ENCODE assay signal across 1 cellular context in the genomic region with DNA sequence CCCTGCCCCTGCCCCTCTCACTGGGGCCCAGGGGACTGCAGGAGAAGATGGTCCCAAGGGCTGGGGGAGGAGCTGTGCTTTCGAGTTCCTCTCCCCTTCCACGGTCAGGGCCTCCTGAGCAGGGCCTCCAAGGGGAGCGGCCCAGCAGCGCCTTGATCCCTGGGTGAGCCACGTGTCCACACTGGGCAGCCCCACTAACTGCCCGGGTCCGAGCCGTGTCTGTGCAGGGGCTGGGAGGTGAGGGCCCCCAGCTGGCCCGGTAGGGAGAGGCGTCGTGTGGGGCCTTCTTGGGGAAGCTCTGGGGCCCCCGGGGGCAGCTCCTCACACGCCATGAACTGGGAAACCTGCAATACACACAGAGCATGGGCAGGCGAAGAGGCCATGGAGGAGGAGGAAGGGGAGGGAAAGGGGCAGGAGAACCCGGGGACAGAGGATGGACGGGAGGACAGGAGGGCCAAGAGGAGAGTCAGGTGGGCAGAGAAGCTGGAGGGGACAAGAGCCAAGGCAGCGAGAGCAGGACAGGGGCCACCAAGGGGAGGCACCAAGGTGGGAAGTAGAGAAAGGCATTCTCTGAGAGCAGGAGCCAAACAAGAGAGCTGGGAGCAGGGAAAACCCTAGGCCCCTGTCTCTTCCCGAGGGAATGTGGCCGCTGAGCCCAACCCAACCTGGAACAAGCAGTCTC.
TF ChIP-seq lines count a peak whose summit lies in the region.

No MANE protein-coding gene starts in this region.

TF ChIP-seq in IMR-90, 13 proteins besides CTCF, POLR2A, EP300 and RAD21 (continued from another document):
- TF ChIP-seq RCOR1 (IDR thresholded peaks at IDR 0.05; ENCODE audit: insufficient replicate concordance, low read length) (no peak), USF2 (IDR thresholded peaks at IDR 0.05; ENCODE audit: low read depth, low read length) (no peak), MAZ (IDR thresholded peaks at IDR 0.05; ENCODE audit: borderline replicate concordance, low read depth, low read length) (no peak), CEBPB (IDR thresholded peaks at IDR 0.05; ENCODE audit: low read depth, low read length) (no peak), MAFK (IDR thresholded peaks at IDR 0.05; ENCODE audit: low read depth, low read length) (no peak), CHD1 (IDR thresholded peaks at IDR 0.05; ENCODE audit: low read depth, low read length) (no peak), FOS (IDR thresholded peaks at IDR 0.05; ENCODE audit: low read depth, low read length) (no peak), MXI1 (IDR thresholded peaks at IDR 0.05; ENCODE audit: borderline replicate concordance, low read depth, low read length) (no peak), ELK1 (IDR thresholded peaks at IDR 0.05; ENCODE audit: borderline replicate concordance, low read depth, low read length) (no peak), SMC3 (IDR thresholded peaks at IDR 0.05; ENCODE audit: low read depth, low read length) (no peak)
